In genomic region chr6:131368077-131368911, GRCh38 we compare ENCODE assay signal across 8 cellular contexts.
A peak's percentile ranks its signal among the peaks of the same experiment; 100 is the strongest.
DNase-seq lines count a peak whose midpoint lies in the region; ATAC-seq and TF ChIP-seq lines count a peak whose summit lies in the region.

No MANE protein-coding gene starts in this region.

- no peaks in the 10 kb centered on the region for H3K9me3 ChIP-seq in thyroid gland
- no peaks in the 10 kb centered on the region for H3K9me3 ChIP-seq in esophagus squamous epithelium

- H3K4me1 ChIP-seq in thyroid gland (no peaks in the 10 kb centered on the region), esophagus squamous epithelium (peaks cover 0 to 13% (median 5%) of the 10 kb centered on the region in 3 donors)

- H3K27me3 ChIP-seq in thyroid gland (no peaks in the 10 kb centered on the region), esophagus squamous epithelium (no peaks in the 10 kb centered on the region)

- ATAC-seq in GM18868 (IDR thresholded peaks at IDR 0.05; ENCODE audit: unreplicated experiment), result peak; percentile 81
- peak; percentile 75 for ATAC-seq in HG02885 (IDR thresholded peaks at IDR 0.05; ENCODE audit: poor library complexity, unreplicated experiment)
- ATAC-seq in stimulated activated naive CD8-positive, alpha-beta T cell treated with anti-CD3 and anti-CD28 coated beads, Interleukin-15, Interleukin-2, amounts not matched to agents 100 U/mL and 50 U/mL, for 24 hours, result no peak

- intact Hi-C loops in thyroid gland (cut with DNase I) (no loop called here), esophagus squamous epithelium (cut with DNase I) (no loop called here)

- TF ChIP-seq CTCF in thyroid gland (IDR thresholded peaks at IDR 0.05) (no peak), esophagus squamous epithelium (IDR thresholded peaks at IDR 0.05) (no peak)

- H3K36me3 ChIP-seq in thyroid gland (no peaks in the 10 kb centered on the region), esophagus squamous epithelium (no peaks in the 10 kb centered on the region)

- peak; percentile 12 for DNase-seq in NCI-H748 treated with DMSO at 0.1 percent for 48 hours (lab: John Stamatoyannopoulos, UW)
- peak; percentile 19 for DNase-seq in germinal center (ENCODE audit: low spot score)
- peak; percentile 43 to 63 for DNase-seq in thyroid gland
- DNase-seq in esophagus squamous epithelium (lab: John Stamatoyannopoulos, UW), result no peak
- no peak for DNase-seq in stimulated activated naive CD8-positive, alpha-beta T cell treated with anti-CD3 and anti-CD28 coated beads, Interleukin-15, Interleukin-2, amounts not matched to agents 100 U/mL and 50 U/mL, for 24 hours
- no peak for DNase-seq in GDM1 (lab: John Stamatoyannopoulos, UW)

- H3K27ac ChIP-seq in thyroid gland (no peak overlapping the region), esophagus squamous epithelium (no peak overlapping the region)

- no peak for TF ChIP-seq POLR2A in thyroid gland (IDR thresholded peaks at IDR 0.05)
- no peak for TF ChIP-seq POLR2A in esophagus squamous epithelium (IDR thresholded peaks at IDR 0.05)

- WGBS in thyroid gland, 2 donors, result 36 to 46% methylated on average over 7 to 8 of the region's 8 CpGs
- WGBS in esophagus squamous epithelium, 2 donors, result 29 to 48% methylated on average over 4 to 7 of the region's 8 CpGs

- H3K4me3 ChIP-seq in thyroid gland (replicated peaks in 1 of 3) (no peak overlapping the region), esophagus squamous epithelium (no peak overlapping the region)

Comparison
In these comparisons a context has a peak if more than half of its experiments do, and no peak if none do; other contexts are left out.
1. DNase-seq: peak in NCI-H748 treated with DMSO at 0.1 percent for 48 hours (single experiment), germinal center (single experiment) and thyroid gland (2 of 2); none in esophagus squamous epithelium (single experiment), stimulated activated naive CD8-positive, alpha-beta T cell treated with anti-CD3 and anti-CD28 coated beads, Interleukin-15, Interleukin-2, amounts not matched to agents 100 U/mL and 50 U/mL, for 24 hours (single experiment) and GDM1 (single experiment).